ENCODE assay signal across 1 cellular context in genomic region chr11:84398017-84398626, GRCh38.
TF ChIP-seq lines count a peak whose summit lies in the region.

No MANE protein-coding gene starts in this region.

TF ChIP-seq in H1, 55 proteins besides CTCF, POLR2A, EP300 and RAD21 (continued from another document):
- TF ChIP-seq SRF (IDR thresholded peaks at IDR 0.05; ENCODE audit: low read depth, low read length) (no peak), YY1 (IDR thresholded peaks at IDR 0.05; ENCODE audit: low read depth, low read length) (no peak), SP4 (IDR thresholded peaks at IDR 0.05; ENCODE audit: low read length) (no peak), POLR2AphosphoS5 (IDR thresholded peaks at IDR 0.05; ENCODE audit: low read depth, low read length) (no peak), RFX5 (IDR thresholded peaks at IDR 0.05; ENCODE audit: borderline replicate concordance, low read depth, low read length) (no peak), SIN3A (conservative IDR thresholded peaks at IDR 0.05 in 1 of 2, IDR thresholded peaks at IDR 0.05 in 1 of 2; ENCODE audit: low read depth in 1 of 2, low read length in 2 of 2) (no peak), EZH2 (IDR thresholded peaks at IDR 0.05; ENCODE audit: low read depth, low read length, severe bottlenecking) (no peak), CEBPB (IDR thresholded peaks at IDR 0.05; ENCODE audit: low read depth, low read length) (no peak), BACH1 (IDR thresholded peaks at IDR 0.05; ENCODE audit: low read length) (no peak)
- TF ChIP-seq, protein P1, sequence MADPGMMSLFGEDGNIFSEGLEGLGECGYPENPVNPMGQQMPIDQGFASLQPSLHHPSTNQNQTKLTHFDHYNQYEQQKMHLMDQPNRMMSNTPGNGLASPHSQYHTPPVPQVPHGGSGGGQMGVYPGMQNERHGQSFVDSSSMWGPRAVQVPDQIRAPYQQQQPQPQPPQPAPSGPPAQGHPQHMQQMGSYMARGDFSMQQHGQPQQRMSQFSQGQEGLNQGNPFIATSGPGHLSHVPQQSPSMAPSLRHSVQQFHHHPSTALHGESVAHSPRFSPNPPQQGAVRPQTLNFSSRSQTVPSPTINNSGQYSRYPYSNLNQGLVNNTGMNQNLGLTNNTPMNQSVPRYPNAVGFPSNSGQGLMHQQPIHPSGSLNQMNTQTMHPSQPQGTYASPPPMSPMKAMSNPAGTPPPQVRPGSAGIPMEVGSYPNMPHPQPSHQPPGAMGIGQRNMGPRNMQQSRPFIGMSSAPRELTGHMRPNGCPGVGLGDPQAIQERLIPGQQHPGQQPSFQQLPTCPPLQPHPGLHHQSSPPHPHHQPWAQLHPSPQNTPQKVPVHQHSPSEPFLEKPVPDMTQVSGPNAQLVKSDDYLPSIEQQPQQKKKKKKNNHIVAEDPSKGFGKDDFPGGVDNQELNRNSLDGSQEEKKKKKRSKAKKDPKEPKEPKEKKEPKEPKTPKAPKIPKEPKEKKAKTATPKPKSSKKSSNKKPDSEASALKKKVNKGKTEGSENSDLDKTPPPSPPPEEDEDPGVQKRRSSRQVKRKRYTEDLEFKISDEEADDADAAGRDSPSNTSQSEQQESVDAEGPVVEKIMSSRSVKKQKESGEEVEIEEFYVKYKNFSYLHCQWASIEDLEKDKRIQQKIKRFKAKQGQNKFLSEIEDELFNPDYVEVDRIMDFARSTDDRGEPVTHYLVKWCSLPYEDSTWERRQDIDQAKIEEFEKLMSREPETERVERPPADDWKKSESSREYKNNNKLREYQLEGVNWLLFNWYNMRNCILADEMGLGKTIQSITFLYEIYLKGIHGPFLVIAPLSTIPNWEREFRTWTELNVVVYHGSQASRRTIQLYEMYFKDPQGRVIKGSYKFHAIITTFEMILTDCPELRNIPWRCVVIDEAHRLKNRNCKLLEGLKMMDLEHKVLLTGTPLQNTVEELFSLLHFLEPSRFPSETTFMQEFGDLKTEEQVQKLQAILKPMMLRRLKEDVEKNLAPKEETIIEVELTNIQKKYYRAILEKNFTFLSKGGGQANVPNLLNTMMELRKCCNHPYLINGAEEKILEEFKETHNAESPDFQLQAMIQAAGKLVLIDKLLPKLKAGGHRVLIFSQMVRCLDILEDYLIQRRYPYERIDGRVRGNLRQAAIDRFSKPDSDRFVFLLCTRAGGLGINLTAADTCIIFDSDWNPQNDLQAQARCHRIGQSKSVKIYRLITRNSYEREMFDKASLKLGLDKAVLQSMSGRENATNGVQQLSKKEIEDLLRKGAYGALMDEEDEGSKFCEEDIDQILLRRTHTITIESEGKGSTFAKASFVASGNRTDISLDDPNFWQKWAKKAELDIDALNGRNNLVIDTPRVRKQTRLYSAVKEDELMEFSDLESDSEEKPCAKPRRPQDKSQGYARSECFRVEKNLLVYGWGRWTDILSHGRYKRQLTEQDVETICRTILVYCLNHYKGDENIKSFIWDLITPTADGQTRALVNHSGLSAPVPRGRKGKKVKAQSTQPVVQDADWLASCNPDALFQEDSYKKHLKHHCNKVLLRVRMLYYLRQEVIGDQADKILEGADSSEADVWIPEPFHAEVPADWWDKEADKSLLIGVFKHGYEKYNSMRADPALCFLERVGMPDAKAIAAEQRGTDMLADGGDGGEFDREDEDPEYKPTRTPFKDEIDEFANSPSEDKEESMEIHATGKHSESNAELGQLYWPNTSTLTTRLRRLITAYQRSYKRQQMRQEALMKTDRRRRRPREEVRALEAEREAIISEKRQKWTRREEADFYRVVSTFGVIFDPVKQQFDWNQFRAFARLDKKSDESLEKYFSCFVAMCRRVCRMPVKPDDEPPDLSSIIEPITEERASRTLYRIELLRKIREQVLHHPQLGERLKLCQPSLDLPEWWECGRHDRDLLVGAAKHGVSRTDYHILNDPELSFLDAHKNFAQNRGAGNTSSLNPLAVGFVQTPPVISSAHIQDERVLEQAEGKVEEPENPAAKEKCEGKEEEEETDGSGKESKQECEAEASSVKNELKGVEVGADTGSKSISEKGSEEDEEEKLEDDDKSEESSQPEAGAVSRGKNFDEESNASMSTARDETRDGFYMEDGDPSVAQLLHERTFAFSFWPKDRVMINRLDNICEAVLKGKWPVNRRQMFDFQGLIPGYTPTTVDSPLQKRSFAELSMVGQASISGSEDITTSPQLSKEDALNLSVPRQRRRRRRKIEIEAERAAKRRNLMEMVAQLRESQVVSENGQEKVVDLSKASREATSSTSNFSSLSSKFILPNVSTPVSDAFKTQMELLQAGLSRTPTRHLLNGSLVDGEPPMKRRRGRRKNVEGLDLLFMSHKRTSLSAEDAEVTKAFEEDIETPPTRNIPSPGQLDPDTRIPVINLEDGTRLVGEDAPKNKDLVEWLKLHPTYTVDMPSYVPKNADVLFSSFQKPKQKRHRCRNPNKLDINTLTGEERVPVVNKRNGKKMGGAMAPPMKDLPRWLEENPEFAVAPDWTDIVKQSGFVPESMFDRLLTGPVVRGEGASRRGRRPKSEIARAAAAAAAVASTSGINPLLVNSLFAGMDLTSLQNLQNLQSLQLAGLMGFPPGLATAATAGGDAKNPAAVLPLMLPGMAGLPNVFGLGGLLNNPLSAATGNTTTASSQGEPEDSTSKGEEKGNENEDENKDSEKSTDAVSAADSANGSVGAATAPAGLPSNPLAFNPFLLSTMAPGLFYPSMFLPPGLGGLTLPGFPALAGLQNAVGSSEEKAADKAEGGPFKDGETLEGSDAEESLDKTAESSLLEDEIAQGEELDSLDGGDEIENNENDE (IDR thresholded peaks at IDR 0.05; ENCODE audit: insufficient replicate concordance, low read length) = no peak
